8 cellular contexts compared by ENCODE assay signal in the genomic region with DNA sequence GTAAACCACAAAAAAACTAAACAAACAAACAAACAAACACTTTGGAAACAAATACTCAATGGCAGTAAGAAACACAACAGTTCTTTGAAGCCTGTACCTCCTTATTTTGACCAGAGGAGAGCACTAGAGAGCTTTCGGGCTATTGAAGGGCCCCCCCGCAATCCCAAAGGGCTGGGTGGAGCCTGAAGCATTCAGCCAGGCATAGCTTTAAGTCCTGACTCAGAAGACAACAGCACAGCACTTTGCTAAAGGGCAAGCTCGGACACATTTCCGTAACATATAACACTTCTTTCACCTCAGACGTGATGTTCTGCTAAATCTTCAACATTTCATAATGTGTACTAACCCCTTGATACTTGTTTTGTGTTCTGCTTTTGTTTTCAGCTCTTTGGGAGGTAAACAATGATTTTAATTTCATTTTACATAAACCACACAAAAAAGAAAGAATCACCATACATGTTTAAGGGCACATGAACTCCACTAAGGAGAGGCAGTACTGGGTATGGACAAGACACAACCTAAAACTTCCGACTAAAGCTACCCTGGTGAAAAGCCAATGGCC. TPM values are rescaled to one million over a fixed set of nuclear protein-coding genes. Genes with fewer than 3 reads are reported as not detected.
DNase-seq lines count a peak whose midpoint lies in the region; ATAC-seq, FAIRE-seq and TF ChIP-seq lines count a peak whose summit lies in the region.

No MANE protein-coding gene starts in this region.

- peak; percentile 97 for FAIRE-seq in G401.6 (lab: Jason Lieb, UNC)

- H3K9me3 ChIP-seq in left ventricle myocardium inferior (replicated peaks) = no peaks in the 10 kb centered on the region

- H3K4me1 ChIP-seq in left ventricle myocardium inferior = peaks cover 6% of the 10 kb centered on the region

- TF ChIP-seq CTCF in left ventricle myocardium inferior (IDR thresholded peaks at IDR 0.05; ENCODE audit: borderline replicate concordance) = peak; percentile 98

- peak overlapping the region; percentile 70 for H3K27ac ChIP-seq in left ventricle myocardium inferior (replicated peaks)

- ATAC-seq in GM21423 (IDR thresholded peaks at IDR 0.05; ENCODE audit: unreplicated experiment) = peak; percentile 94

- intact Hi-C loops in left ventricle myocardium inferior (cut with micrococcal nuclease) (loop anchor here (2.0 to 10.0 kb wide), 3 partner anchors 60 to 266 kb away; partner anchors contain the start of gene LAMC1), posterior cingulate gyrus (cut with DNase I) (loop anchor here (5.0 kb wide), 1 partner anchor 275 kb away; no protein-coding TSS in a partner anchor)

- DNase-seq in HPDE6-E6E7 (ENCODE audit: extremely low spot score) (peak; percentile 93), NCI-H69 (lab: John Stamatoyannopoulos, UW) (peak; percentile 91), amygdala (lab: John Stamatoyannopoulos, UW) (peak in 39 of 56 donors; percentile 1 to 63 (median 24)), left ventricle myocardium inferior (peak; percentile 81), posterior cingulate gyrus (peak in 8 of 10 donors; percentile 19 to 95 (median 58))
- DNase-seq in stimulated activated naive CD4-positive, alpha-beta T cell treated with Interleukin-2 at 50 U/mL for 16 hours (lab: John Stamatoyannopoulos, UW) = no peak

- no peaks in the 10 kb centered on the region for H3K27me3 ChIP-seq in left ventricle myocardium inferior (ENCODE audit: low read depth)

- H3K36me3 ChIP-seq in left ventricle myocardium inferior = no peaks in the 10 kb centered on the region

- peak overlapping the region; percentile 45 for H3K4me3 ChIP-seq in left ventricle myocardium inferior

RNA-seq across cellular contexts. Expression of gene SHCBP1L, which starts 9.7 kb away (rescaled TPM):
- total RNA-seq in left ventricle myocardium inferior = not detected
